ENCODE assay signal across 26 cellular contexts in genomic region chr2:919672-920071, GRCh38.
"Had no signal": no experiment of that assay in that cellular context is flagged by ENCODE, and none has a peak within 500 bp of the region (broad histone marks: within the 10 kb centered on the region; RNA-seq: fewer than 3 reads in every experiment).

No MANE protein-coding gene starts in this region.

- H3K27ac ChIP-seq: stomach, suprapubic skin, testis, thoracic aorta, thyroid gland, tibial artery, tibial nerve, transverse colon, upper lobe of left lung, upper lobe of right lung, uterus, vagina had no signal

- H3K36me3 ChIP-seq: stomach, suprapubic skin, thoracic aorta, thyroid gland, tibial artery, tibial nerve, transverse colon, upper lobe of left lung, upper lobe of right lung, uterus, vagina had no signal

- H3K27me3 ChIP-seq: testis, thyroid gland, tibial nerve, transverse colon, upper lobe of left lung, upper lobe of right lung, uterus, vagina had no signal

- ATAC-seq: stimulated activated effector memory CD8-positive, alpha-beta T cell treated with anti-CD3 and anti-CD28 coated beads, Interleukin-12 subunit alpha, Interleukin-12 subunit beta, amount 100 ng/mL, for 72 hours; stimulated activated memory B cell treated with anti-CD40 and anti-IgM and Interleukin-4, amounts not matched to agents 10 μg/mL and 1 μg/mL and 100 μg/mL, for 72 hours; stimulated activated naive B cell treated with anti-CD40 and anti-IgM and Interleukin-4, amounts not matched to agents 10 μg/mL and 1 μg/mL and 100 μg/mL, for 72 hours; stimulated activated naive CD8-positive, alpha-beta T cell treated with anti-CD3 and anti-CD28 coated beads, Interleukin-15, amount 100 ng/mL, for 72 hours; stimulated activated naive CD8-positive, alpha-beta T cell treated with anti-CD3 and anti-CD28 coated beads, Interleukin-15, Interleukin-2, amounts not matched to agents 100 U/mL and 50 U/mL, for 24 hours; upper lobe of right lung had no signal

- H3K9me3 ChIP-seq: stomach, suprapubic skin, testis, thoracic aorta, thyroid gland, tibial artery, tibial nerve, transverse colon, upper lobe of left lung, upper lobe of right lung, uterus, vagina had no signal

- H3K4me1 ChIP-seq: stomach, suprapubic skin, testis, thyroid gland, tibial artery, tibial nerve, transverse colon, upper lobe of left lung, upper lobe of right lung, uterus, vagina had no signal

- FAIRE-seq: urothelium cell line had no signal

- DNase-seq: stimulated activated CD4-positive, alpha-beta T cell treated with anti-CD3 and anti-CD28 coated beads, Interleukin-2, amount 100 ng/mL, for 48 hours; stimulated activated CD4-positive, alpha-beta T cell treated with anti-CD3 and anti-CD28 coated beads, Interleukin-4, amount 100 ng/mL, for 1 hour; stimulated activated CD4-positive, alpha-beta T cell treated with anti-CD3 and anti-CD28 coated beads, Interleukin-4, amount 100 ng/mL, for 24 hours; stimulated activated CD4-positive, alpha-beta T cell treated with anti-CD3 and anti-CD28 coated beads, Interleukin-4, amount 100 ng/mL, for 4 hours; stimulated activated CD8-positive, alpha-beta memory T cell treated with anti-CD3 and anti-CD28 coated beads, Interleukin-4, amount 100 ng/mL, for 48 hours; stimulated activated naive B cell treated with anti-CD40 and anti-IgM and Interleukin-4, amounts not matched to agents 10 μg/mL and 1 μg/mL and 100 μg/mL, for 72 hours; stimulated activated naive CD4-positive, alpha-beta T cell; stimulated activated naive CD4-positive, alpha-beta T cell treated with Interleukin-2 at 50 U/mL for 16 hours; stimulated activated naive CD8-positive, alpha-beta T cell treated with anti-CD3 and anti-CD28 coated beads, Interleukin-15, amount 100 ng/mL, for 72 hours; stimulated activated naive CD8-positive, alpha-beta T cell treated with anti-CD3 and anti-CD28 coated beads, Interleukin-15, Interleukin-2, amounts not matched to agents 100 U/mL and 50 U/mL, for 24 hours; stomach; substantia nigra; testis; thyroid gland; tibial artery; transverse colon; upper lobe of left lung; upper lobe of right lung; uterus had no signal

- H3K4me3 ChIP-seq: stomach, suprapubic skin, testis, thoracic aorta, thyroid gland, tibial artery, tibial nerve, transverse colon, upper lobe of left lung, upper lobe of right lung, uterus, vagina had no signal
